22 cellular contexts compared by ENCODE assay signal in the genomic region with DNA sequence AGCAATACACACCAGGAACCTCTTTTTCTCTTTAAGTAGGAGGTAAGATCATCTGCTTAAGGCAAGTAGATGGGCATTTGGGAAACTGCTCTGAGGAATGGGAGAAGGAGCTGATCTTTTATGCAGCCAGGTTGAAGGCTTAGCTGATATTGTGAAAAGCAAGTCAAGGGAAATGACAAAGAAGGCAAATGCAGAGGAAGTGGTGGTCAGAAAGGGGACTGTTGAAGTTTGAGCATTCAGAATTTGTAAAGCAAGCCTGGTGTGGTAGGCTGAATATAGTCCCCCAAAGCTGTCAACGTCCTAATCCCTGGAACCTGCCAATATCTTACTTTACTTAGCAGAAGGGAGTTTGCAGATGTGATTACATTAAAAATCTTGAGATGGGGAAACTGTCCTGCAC.
DNase-seq lines count a peak whose midpoint lies in the region; ATAC-seq, FAIRE-seq and TF ChIP-seq lines count a peak whose summit lies in the region.
"Had no signal": no experiment of that assay in that cellular context is flagged by ENCODE, and none has a peak within 500 bp of the region (broad histone marks: within the 10 kb centered on the region; RNA-seq: fewer than 3 reads in every experiment).

No MANE protein-coding gene starts in this region.

- H3K4me2 ChIP-seq in mammary epithelial cell (ENCODE audit: insufficient read depth, low read depth, low read length) = no peak overlapping the region
- peak overlapping the region; percentile 24 for H3K4me2 ChIP-seq in astrocyte (ENCODE audit: low read length)

- H3K27me3 ChIP-seq in mammary epithelial cell (ENCODE audit: insufficient read depth, low read length) (no peaks in the 10 kb centered on the region), astrocyte (ENCODE audit: insufficient read depth, low read length) (no peaks in the 10 kb centered on the region), gastrocnemius medialis (no peaks in the 10 kb centered on the region)
- H3K27me3 ChIP-seq: BLaER1 treated with 17β-estradiol and CSF1 and Interleukin-3, amounts not matched to agents 10 nM and 100 nM; Peyer's patch; SJCRH30 had no signal

- H3K4me3 Mint-ChIP-seq in MCF 10A (ENCODE audit: unreplicated experiment) (no peak overlapping the region), astrocyte (ENCODE audit: unreplicated experiment) (no peak overlapping the region)
- H3K4me3 Mint-ChIP-seq: CD8-positive, alpha-beta T cell; T-cell had no signal

- H3K4me1 Mint-ChIP-seq in MCF 10A (ENCODE audit: insufficient read depth, unreplicated experiment) (no peaks in the 10 kb centered on the region), astrocyte (ENCODE audit: low read depth, unreplicated experiment) (peaks cover 63% of the 10 kb centered on the region)
- H3K4me1 Mint-ChIP-seq: T-cell had no signal

- ATAC-seq in HG02759 (IDR thresholded peaks at IDR 0.05; ENCODE audit: unreplicated experiment) (peak; percentile 52), gastrocnemius medialis (no peak)
- ATAC-seq: CD8-positive, alpha-beta T cell; HCT116; K562; T-cell had no signal

- H3K36me3 Mint-ChIP-seq in MCF 10A (ENCODE audit: insufficient read depth, unreplicated experiment) (no peaks in the 10 kb centered on the region), astrocyte (ENCODE audit: low read depth, unreplicated experiment) (peaks cover 3% of the 10 kb centered on the region)
- H3K36me3 Mint-ChIP-seq: CD8-positive, alpha-beta T cell; T-cell had no signal

- intact Hi-C loops in mammary epithelial cell (cut with micrococcal nuclease) (no loop called here), MCF 10A (cut with micrococcal nuclease) (no loop called here), gastrocnemius medialis (cut with DNase I; ENCODE audit: low total_unique reads) (no loop called here)

- no peak for FAIRE-seq in astrocyte (lab: Jason Lieb, UNC)
- FAIRE-seq: GM19239, K562 had no signal

- H3K27ac Mint-ChIP-seq in MCF 10A (ENCODE audit: low read depth, unreplicated experiment) (no peak overlapping the region), astrocyte (ENCODE audit: unreplicated experiment) (peak overlapping the region; percentile 79)
- H3K27ac Mint-ChIP-seq: CD8-positive, alpha-beta T cell; T-cell had no signal

- H3K27me3 Mint-ChIP-seq in MCF 10A (ENCODE audit: insufficient read depth, unreplicated experiment) = peaks cover 8% of the 10 kb centered on the region
- H3K27me3 Mint-ChIP-seq in astrocyte (ENCODE audit: low read depth, unreplicated experiment) = no peaks in the 10 kb centered on the region

- H3K9me3 Mint-ChIP-seq in MCF 10A (ENCODE audit: unreplicated experiment) (peaks cover 7% of the 10 kb centered on the region), astrocyte (ENCODE audit: unreplicated experiment) (no peaks in the 10 kb centered on the region)
- H3K9me3 Mint-ChIP-seq: CD8-positive, alpha-beta T cell; T-cell had no signal

- H3K9ac ChIP-seq in mammary epithelial cell (ENCODE audit: insufficient read depth, low read length) = no peak overlapping the region
- H3K9ac ChIP-seq in astrocyte (ENCODE audit: low read length) = no peak overlapping the region
- H3K9ac ChIP-seq: BLaER1 treated with 17β-estradiol and CSF1 and Interleukin-3, amounts not matched to agents 10 nM and 100 nM had no signal

- H3K4me1 ChIP-seq in mammary epithelial cell (ENCODE audit: insufficient read depth, low read length) (no peaks in the 10 kb centered on the region), astrocyte (ENCODE audit: insufficient read depth, low read length) (peaks cover 14% of the 10 kb centered on the region), gastrocnemius medialis (no peaks in the 10 kb centered on the region)
- H3K4me1 ChIP-seq: Peyer's patch had no signal

- H2AFZ ChIP-seq in mammary epithelial cell (ENCODE audit: low read depth, low read length) (peak overlapping the region; percentile 14), astrocyte (ENCODE audit: low read depth, low read length) (no peak overlapping the region)

- CTCF ChIA-PET in mammary epithelial cell (lab: Charles Lee; ENCODE audit: low non-redundant PET) (interaction anchor here (0.6 kb wide), 1 partner anchor 18 kb away, joined by 4 read pairs; no protein-coding TSS in a partner anchor), MCF 10A (lab: Yijun Ruan, JAX) (no interaction called here)

- TF ChIP-seq CTCF in mammary epithelial cell (conservative IDR thresholded peaks at IDR 0.05 in 1 of 2, IDR thresholded peaks at IDR 0.05 in 1 of 2; ENCODE audit: extremely low read depth in 1 of 2, insufficient read depth in 1 of 2, low read depth in 1 of 2, low read length in 2 of 2) (no peak), MCF 10A (IDR thresholded peaks at IDR 0.05; ENCODE audit: unreplicated experiment) (no peak), astrocyte (IDR thresholded peaks at IDR 0.05; ENCODE audit: insufficient read depth, low read depth, low read length) (no peak), gastrocnemius medialis (IDR thresholded peaks at IDR 0.05 in 4 of 5, conservative IDR thresholded peaks at IDR 0.05 in 1 of 5) (no peak)

- no peak for TF ChIP-seq POLR2A in gastrocnemius medialis (IDR thresholded peaks at IDR 0.05)

- BruUV-seq in mammary epithelial cell (replicated peaks; lab: Mats Ljungman, UMichigan) = no TSS peak
- BruUV-seq in MCF 10A (replicated peaks; lab: Mats Ljungman, UMichigan) = no TSS peak

- in situ Hi-C loops in mammary epithelial cell (cut with MboI; ENCODE audit: low sequenced_read_pairs in 2 of 2) (no loop called here), gastrocnemius medialis (cut with MboI; ENCODE audit: low sequenced_read_pairs in 4 of 4) (no loop called here)

- POLR2A ChIA-PET in MCF 10A (lab: Yijun Ruan, JAX) = interaction anchor here (0.8 kb wide), 1 partner anchor 12 kb away, joined by 3 read pairs; no protein-coding TSS in a partner anchor

- H3K4me3 ChIP-seq in mammary epithelial cell (replicated peaks in 1 of 3; ENCODE audit: insufficient read depth in 1 of 3, low read depth in 2 of 3, low read length in 3 of 3) (no peak overlapping the region), astrocyte (ENCODE audit: insufficient read depth, low read depth, low read length) (no peak overlapping the region), gastrocnemius medialis (no peak overlapping the region)
- H3K4me3 ChIP-seq: BLaER1 treated with 17β-estradiol and CSF1 and Interleukin-3, amounts not matched to agents 10 nM and 100 nM; K562; Peyer's patch; SJCRH30 had no signal

- DNase-seq in mammary epithelial cell (no peak), MCF 10A (ENCODE audit: unreplicated experiment) (no peak), astrocyte (ENCODE audit: low read depth) (no peak), NCI-H1417 treated with DMSO at 0.1 percent for 48 hours (lab: John Stamatoyannopoulos, UW) (no peak), gastrocnemius medialis (no peak), HCEC 1CT (no peak)
- DNase-seq: 8988T; CD8-positive, alpha-beta T cell; DND-41; NCI-H1092 treated with DMSO at 0.1 percent for 48 hours; NCI-H2029 treated with DMSO at 0.1 percent for 48 hours; NCI-H345; NCI-H524; NCI-H82; Peyer's patch; SJCRH30; T-cell had no signal

- H3K79me2 ChIP-seq in mammary epithelial cell (ENCODE audit: insufficient read depth, low read length) = no peaks in the 10 kb centered on the region
- peaks cover 68% of the 10 kb centered on the region for H3K79me2 ChIP-seq in astrocyte (ENCODE audit: insufficient read depth, low read length)

- H3K27ac ChIP-seq in mammary epithelial cell (ENCODE audit: insufficient read depth, low read depth, low read length) (no peak overlapping the region), astrocyte (ENCODE audit: low read depth, low read length) (no peak overlapping the region), gastrocnemius medialis (no peak overlapping the region)
- H3K27ac ChIP-seq: BLaER1 treated with 17β-estradiol and CSF1 and Interleukin-3, amounts not matched to agents 10 nM and 100 nM; Peyer's patch; SJCRH30 had no signal

- H3K9me3 ChIP-seq in mammary epithelial cell (replicated peaks; ENCODE audit: insufficient read depth, low read length) (no peaks in the 10 kb centered on the region), astrocyte (ENCODE audit: insufficient read depth, low read depth, low read length) (no peaks in the 10 kb centered on the region), gastrocnemius medialis (no peaks in the 10 kb centered on the region)
- H3K9me3 ChIP-seq: BLaER1 treated with 17β-estradiol and CSF1 and Interleukin-3, amounts not matched to agents 10 nM and 100 nM; Peyer's patch had no signal

- dilution Hi-C loops in mammary epithelial cell (cut with HindIII; ENCODE audit: low sequenced_read_pairs) = no loop called here

- H3K36me3 ChIP-seq in mammary epithelial cell (ENCODE audit: insufficient read depth, low read length) (no peaks in the 10 kb centered on the region), astrocyte (ENCODE audit: insufficient read depth, low read length) (no peaks in the 10 kb centered on the region), gastrocnemius medialis (no peaks in the 10 kb centered on the region)
- H3K36me3 ChIP-seq: BLaER1 treated with 17β-estradiol and CSF1 and Interleukin-3, amounts not matched to agents 10 nM and 100 nM; Peyer's patch; SJCRH30 had no signal

- H4K20me1 ChIP-seq in mammary epithelial cell (ENCODE audit: insufficient read depth, low read length) (no peaks in the 10 kb centered on the region), astrocyte (ENCODE audit: insufficient read depth, low read length) (peaks cover 3% of the 10 kb centered on the region)
- H4K20me1 ChIP-seq: BLaER1 treated with 17β-estradiol and CSF1 and Interleukin-3, amounts not matched to agents 10 nM and 100 nM had no signal

- 8% methylated on average over 1 of the region's 1 CpG for WGBS in mammary epithelial cell (ENCODE audit: low coverage, missing lambda C conversion rate)
